In the genomic region with DNA sequence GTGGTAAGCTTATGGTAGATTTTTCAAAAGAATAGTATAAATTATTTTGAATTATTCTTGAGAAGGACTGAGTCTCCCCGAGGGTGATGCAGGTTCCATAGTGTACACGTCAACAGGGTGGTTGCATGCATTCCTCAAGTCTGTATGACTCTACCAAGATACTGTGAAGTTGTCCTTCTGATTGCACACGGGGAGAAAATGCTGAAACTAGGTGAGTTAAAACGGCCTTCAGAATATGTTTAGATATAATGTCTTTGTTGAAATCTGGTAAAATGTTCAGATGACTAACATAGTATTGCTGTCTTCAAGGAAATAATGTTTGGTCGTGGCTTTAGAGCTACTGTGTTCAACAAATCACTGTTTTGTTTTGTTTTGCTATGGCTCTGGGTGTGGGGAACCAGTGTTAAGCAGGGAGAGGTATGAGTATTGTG, we compare ENCODE assay signal across 8 cellular contexts. TPM values are rescaled to one million over a fixed set of nuclear protein-coding genes. Genes with fewer than 3 reads are reported as not detected.
DNase-seq lines count a peak whose midpoint lies in the region; ATAC-seq, FAIRE-seq and TF ChIP-seq lines count a peak whose summit lies in the region.

No MANE protein-coding gene starts in this region.

- DNase-seq in heart right ventricle, result no peak
- no peak for DNase-seq in left ventricle myocardium superior
- DNase-seq in amniotic epithelial cell (ENCODE audit: low read depth), result peak; percentile 59
- DNase-seq in kidney, result no peak
- no peak for DNase-seq in NCI-H1092 treated with DMSO at 0.1 percent for 48 hours (lab: John Stamatoyannopoulos, UW)
- DNase-seq in NK-92 (lab: John Stamatoyannopoulos, UW; ENCODE audit: unreplicated experiment), result no peak

- H3K27ac ChIP-seq in heart right ventricle (peak overlapping the region in 4 of 10 donors; percentile 0 to 84 (median 12)), urinary bladder (ENCODE audit: low read depth) (peak overlapping the region; percentile 16), kidney (ENCODE audit: low read depth in 2 of 2, low read length in 2 of 2) (no peak overlapping the region)

- ATAC-seq in heart right ventricle (no peak), left ventricle myocardium superior (no peak), HG03354 (IDR thresholded peaks at IDR 0.05; ENCODE audit: poor library complexity, severe bottlenecking, unreplicated experiment) (peak; percentile 38)

- H3K4me1 ChIP-seq in heart right ventricle, result peaks cover 0 to 98% (median 14%) of the 10 kb centered on the region in 9 donors
- H3K4me1 ChIP-seq in urinary bladder (ENCODE audit: insufficient read depth), result peaks cover 1% of the 10 kb centered on the region
- H3K4me1 ChIP-seq in kidney (ENCODE audit: control insufficient read depth in 1 of 2, insufficient read depth in 1 of 2, low read depth in 1 of 2, low read length in 2 of 2), result peaks cover 4 to 11% of the 10 kb centered on the region in 2 donors

- no peaks in the 10 kb centered on the region for H3K9me3 ChIP-seq in heart right ventricle
- H3K9me3 ChIP-seq in kidney (ENCODE audit: control insufficient read depth in 1 of 2, low read length in 2 of 2), result no peaks in the 10 kb centered on the region

- peak overlapping the region in 6 of 10 donors; percentile 9 to 48 (median 42) for H3K4me3 ChIP-seq in heart right ventricle
- no peak overlapping the region for H3K4me3 ChIP-seq in urinary bladder (ENCODE audit: low read depth, low read length)
- H3K4me3 ChIP-seq in kidney (ENCODE audit: low read length in 2 of 2), result no peak overlapping the region

- intact Hi-C loops in heart right ventricle (cut with DNase I), result loop anchor here in 4 of 10 donors (10.0 kb wide), 3 partner anchors 59 to 349 kb away; a partner anchor contains a TSS
- intact Hi-C loops in left ventricle myocardium superior (cut with micrococcal nuclease), result no loop called here
- intact Hi-C loops in kidney (cut with DNase I), result no loop called here

- TF ChIP-seq CTCF in heart right ventricle (IDR thresholded peaks at IDR 0.05) (no peak), kidney (IDR thresholded peaks at IDR 0.05; ENCODE audit: borderline replicate concordance, extremely low read depth, insufficient read depth) (no peak)

- H3K9ac ChIP-seq in kidney (ENCODE audit: low read length in 2 of 2), result no peak overlapping the region

- 48 to 61% methylated on average over 5 of the region's 5 CpGs for WGBS in heart right ventricle, 2 donors
- 75% methylated on average over 5 of the region's 5 CpGs for WGBS in urinary bladder

- H3K27me3 ChIP-seq in heart right ventricle, result no peaks in the 10 kb centered on the region

- no peak for FAIRE-seq in kidney (lab: Jason Lieb, UNC)

- H3K36me3 ChIP-seq in heart right ventricle (no peaks in the 10 kb centered on the region), urinary bladder (ENCODE audit: insufficient read depth) (no peaks in the 10 kb centered on the region), kidney (ENCODE audit: control insufficient read depth in 1 of 2, insufficient read depth in 2 of 2, low read length in 2 of 2) (no peaks in the 10 kb centered on the region)

RNA-seq across cellular contexts. Expression of a gene that starts 22.4 kb away (rescaled TPM):
- total RNA-seq in heart right ventricle, result 10 to 100 TPM in 6 of 10 donors, 1 to 10 TPM in 4; 3.3 to 30.8 (median 10.1) TPM
- 1 to 10 TPM; 6.1 to 7.4 TPM for polyA plus RNA-seq in heart right ventricle
- 16.3 TPM for total RNA-seq in left ventricle myocardium superior
- 49.9 TPM for total RNA-seq in urinary bladder
- 21.6 TPM for polyA plus RNA-seq in urinary bladder
- 41.5 TPM for total RNA-seq in kidney
- polyA plus RNA-seq in kidney (ENCODE audit: insufficient read depth, low read depth, low replicate concordance), result 13.3 TPM

Comparison
In these comparisons a context has a peak if more than half of its experiments do, and no peak if none do; other contexts are left out.
1. H3K4me3 ChIP-seq: peak in heart right ventricle (6 of 10); none in urinary bladder (single experiment) and kidney (0 of 2).